ENCODE assay signal across 8 cellular contexts in genomic region chr2:203683932-203684556, GRCh38. TPM values are rescaled to one million over a fixed set of nuclear protein-coding genes. Genes with fewer than 3 reads are reported as not detected.
A peak's percentile ranks its signal among the peaks of the same experiment; 100 is the strongest.
DNase-seq lines count a peak whose midpoint lies in the region; ATAC-seq, FAIRE-seq and TF ChIP-seq lines count a peak whose summit lies in the region.

No MANE protein-coding gene starts in this region.

- H3K4me3 ChIP-seq in bronchial epithelial cell (ENCODE audit: low read depth, low read length) (no peak overlapping the region), colonic mucosa (no peak overlapping the region)

- no peak for FAIRE-seq in bronchial epithelial cell (lab: Jason Lieb, UNC)

- ATAC-seq in GM19455 (IDR thresholded peaks at IDR 0.05; ENCODE audit: unreplicated experiment) (peak; percentile 63), HG03457 (IDR thresholded peaks at IDR 0.05; ENCODE audit: unreplicated experiment) (peak; percentile 72)

- no peak overlapping the region for H3K9ac ChIP-seq in colonic mucosa (ENCODE audit: low read depth in 2 of 2, low read length in 2 of 2)

- DNase-seq in EL: peak; percentile 86
- peak; percentile 99 for DNase-seq in bronchial epithelial cell (ENCODE audit: low read depth)
- DNase-seq in non-pigmented ciliary epithelial cell (ENCODE audit: low read depth): peak; percentile 83
- no peak for DNase-seq in NCI-H2171 treated with DMSO at 0.1 percent for 48 hours (lab: John Stamatoyannopoulos, UW)
- DNase-seq in colonic mucosa: no peak
- no peak for DNase-seq in NCI-H526 (lab: John Stamatoyannopoulos, UW)

- H3K27me3 ChIP-seq in bronchial epithelial cell (ENCODE audit: control insufficient read depth, insufficient read depth, low read length): no peaks in the 10 kb centered on the region
- H3K27me3 ChIP-seq in colonic mucosa: no peaks in the 10 kb centered on the region

- H3K9me3 ChIP-seq in colonic mucosa: no peaks in the 10 kb centered on the region

- intact Hi-C loops in colonic mucosa (cut with DNase I): no loop called here

- no peak for TF ChIP-seq CTCF in bronchial epithelial cell (IDR thresholded peaks at IDR 0.05; ENCODE audit: insufficient read depth, low read length, severe bottlenecking)
- no peak for TF ChIP-seq CTCF in colonic mucosa (IDR thresholded peaks at IDR 0.05)

- H3K4me1 ChIP-seq in colonic mucosa: no peaks in the 10 kb centered on the region

- no peaks in the 10 kb centered on the region for H3K36me3 ChIP-seq in bronchial epithelial cell (ENCODE audit: control insufficient read depth, insufficient read depth, low read length)
- no peaks in the 10 kb centered on the region for H3K36me3 ChIP-seq in colonic mucosa

- H3K27ac ChIP-seq in colonic mucosa: no peak overlapping the region

RNA-seq across cellular contexts. Expression of gene CD28, which starts 22.4 kb away (rescaled TPM):
- not detected in 2 replicates for total RNA-seq in bronchial epithelial cell
- 1 to 10 TPM; 1.5 to 1.9 TPM for total RNA-seq in colonic mucosa

Comparison
In these comparisons a context has a peak if more than half of its experiments do, and no peak if none do; other contexts are left out.
1. DNase-seq: peak in EL (single experiment), bronchial epithelial cell (single experiment) and non-pigmented ciliary epithelial cell (single experiment); none in NCI-H2171 treated with DMSO at 0.1 percent for 48 hours (single experiment), colonic mucosa (single experiment) and NCI-H526 (0 of 2).